Comparison of ENCODE assay signal across 10 cellular contexts in genomic region chr20:23156170-23156841, GRCh38.
DNase-seq lines count a peak whose midpoint lies in the region; ATAC-seq and TF ChIP-seq lines count a peak whose summit lies in the region.
"Had no signal": no experiment of that assay in that cellular context is flagged by ENCODE, and none has a peak within 500 bp of the region (broad histone marks: within the 10 kb centered on the region; RNA-seq: fewer than 3 reads in every experiment).

No MANE protein-coding gene starts in this region.

- intact Hi-C loops in activated CD4-positive, alpha-beta T cell treated with anti-CD3 and anti-CD28 coated beads for 36 hours (cut with DNase I, micrococcal nuclease), result no loop called here

- peak; percentile 79 to 89 for DNase-seq in HL-60 (ENCODE audit: low read depth in 1 of 2, low spot score in 1 of 2)
- peak; percentile 98 for DNase-seq in SW480 (ENCODE audit: low spot score)
- peak in 1 of 2 donors; percentile 65 for DNase-seq in foreskin keratinocyte
- DNase-seq in suprapubic skin (ENCODE audit: low spot score in 2 of 2), result no peak
- no peak for DNase-seq in activated T-cell treated with anti-CD3 and anti-CD28 coated beads, Interleukin-2, amount 50 U/mL, for 72 hours
- no peak for DNase-seq in activated CD4-positive, alpha-beta T cell treated with anti-CD3 and anti-CD28 coated beads for 36 hours
- DNase-seq: activated T-cell treated with anti-CD3 and anti-CD28 coated beads, Interleukin-2, amount 50 U/mL, for 48 hours; left colon had no signal

- no peak overlapping the region for H3K4me3 Mint-ChIP-seq in activated T-cell treated with anti-CD3 and anti-CD28 coated beads, Interleukin-2, amount 50 U/mL, for 72 hours
- no peak overlapping the region for H3K4me3 Mint-ChIP-seq in activated CD4-positive, alpha-beta T cell treated with anti-CD3 and anti-CD28 coated beads for 36 hours

- TF ChIP-seq EP300 in suprapubic skin (IDR thresholded peaks at IDR 0.05), result no peak

- peak; percentile 70 for ATAC-seq in foreskin keratinocyte
- ATAC-seq in GM21529 (IDR thresholded peaks at IDR 0.05; ENCODE audit: unreplicated experiment), result no peak
- ATAC-seq in activated T-cell treated with anti-CD3 and anti-CD28 coated beads, Interleukin-2, amount 50 U/mL, for 72 hours (replicated peaks in 1 of 2), result no peak
- no peak for ATAC-seq in activated CD4-positive, alpha-beta T cell treated with anti-CD3 and anti-CD28 coated beads for 36 hours
- ATAC-seq in GM19023 (IDR thresholded peaks at IDR 0.05; ENCODE audit: unreplicated experiment), result no peak

- no peaks in the 10 kb centered on the region for H3K9me3 ChIP-seq in suprapubic skin

- peaks cover 11% of the 10 kb centered on the region for H3K27me3 Mint-ChIP-seq in activated T-cell treated with anti-CD3 and anti-CD28 coated beads, Interleukin-2, amount 50 U/mL, for 72 hours (ENCODE audit: low read depth)
- no peaks in the 10 kb centered on the region for H3K27me3 Mint-ChIP-seq in activated CD4-positive, alpha-beta T cell treated with anti-CD3 and anti-CD28 coated beads for 36 hours

- H3K9me3 Mint-ChIP-seq in activated T-cell treated with anti-CD3 and anti-CD28 coated beads, Interleukin-2, amount 50 U/mL, for 72 hours, result no peaks in the 10 kb centered on the region
- no peaks in the 10 kb centered on the region for H3K9me3 Mint-ChIP-seq in activated CD4-positive, alpha-beta T cell treated with anti-CD3 and anti-CD28 coated beads for 36 hours (ENCODE audit: low read depth)

- POLR2A ChIA-PET in activated CD4-positive, alpha-beta T cell treated with anti-CD3 and anti-CD28 coated beads for 36 hours (lab: Charles Lee), result no interaction called here

- CTCF ChIA-PET in activated CD4-positive, alpha-beta T cell treated with anti-CD3 and anti-CD28 coated beads for 36 hours (lab: Charles Lee), result interaction anchor here (0.6 kb wide), 1 partner anchor 946 kb away, joined by 3 read pairs; no protein-coding TSS in a partner anchor

- H3K27ac Mint-ChIP-seq in activated T-cell treated with anti-CD3 and anti-CD28 coated beads, Interleukin-2, amount 50 U/mL, for 72 hours, result no peak overlapping the region
- no peak overlapping the region for H3K27ac Mint-ChIP-seq in activated CD4-positive, alpha-beta T cell treated with anti-CD3 and anti-CD28 coated beads for 36 hours

- 92% methylated on average over 9 of the region's 11 CpGs for WGBS in suprapubic skin

- no peaks in the 10 kb centered on the region for H3K36me3 ChIP-seq in suprapubic skin

- TF ChIP-seq CTCF in HL-60 (IDR thresholded peaks at IDR 0.05; ENCODE audit: insufficient read depth, low read length) (no peak), foreskin keratinocyte (conservative IDR thresholded peaks at IDR 0.05) (no peak), suprapubic skin (IDR thresholded peaks at IDR 0.05) (no peak)

- H3K4me1 Mint-ChIP-seq in activated T-cell treated with anti-CD3 and anti-CD28 coated beads, Interleukin-2, amount 50 U/mL, for 72 hours (ENCODE audit: low read depth), result peaks cover 13% of the 10 kb centered on the region
- peaks cover 10% of the 10 kb centered on the region for H3K4me1 Mint-ChIP-seq in activated CD4-positive, alpha-beta T cell treated with anti-CD3 and anti-CD28 coated beads for 36 hours

- H3K27ac ChIP-seq in HL-60 (replicated peaks) (peak overlapping the region; percentile 78), foreskin keratinocyte (peak overlapping the region; percentile 12), suprapubic skin (peak overlapping the region; percentile 35)

- H3K27me3 ChIP-seq in HL-60 (ENCODE audit: insufficient read depth, poor library complexity, severe bottlenecking) (no peaks in the 10 kb centered on the region), foreskin keratinocyte (no peaks in the 10 kb centered on the region), suprapubic skin (no peaks in the 10 kb centered on the region)

- no peak for TF ChIP-seq POLR2A in suprapubic skin (IDR thresholded peaks at IDR 0.05)

- H3K36me3 Mint-ChIP-seq in activated T-cell treated with anti-CD3 and anti-CD28 coated beads, Interleukin-2, amount 50 U/mL, for 72 hours (ENCODE audit: insufficient read depth in 2 of 2), result no peaks in the 10 kb centered on the region
- H3K36me3 Mint-ChIP-seq in activated CD4-positive, alpha-beta T cell treated with anti-CD3 and anti-CD28 coated beads for 36 hours (ENCODE audit: low read depth), result no peaks in the 10 kb centered on the region

- H3K4me1 ChIP-seq in foreskin keratinocyte (peaks cover 34% of the 10 kb centered on the region), suprapubic skin (peaks cover 62% of the 10 kb centered on the region)

- H3K4me3 ChIP-seq in HL-60 (replicated peaks; ENCODE audit: insufficient read depth, low read length) (no peak overlapping the region), suprapubic skin (no peak overlapping the region)

Comparison
In these comparisons a context has a peak if more than half of its experiments do, and no peak if none do; other contexts are left out.
1. DNase-seq: peak in HL-60 (2 of 2) and SW480 (single experiment); none in suprapubic skin (0 of 2), activated T-cell treated with anti-CD3 and anti-CD28 coated beads, Interleukin-2, amount 50 U/mL, for 72 hours (0 of 2) and activated CD4-positive, alpha-beta T cell treated with anti-CD3 and anti-CD28 coated beads for 36 hours (single experiment).
2. H3K27ac ChIP-seq: peak in every context shown above with its lines; median percentile 78 in HL-60; 35 in suprapubic skin; 12 in foreskin keratinocyte.